Comparison of ENCODE assay signal across 35 cellular contexts in genomic region chr1:102724741-102725140, GRCh38.
DNase-seq lines count a peak whose midpoint lies in the region; ATAC-seq, FAIRE-seq and TF ChIP-seq lines count a peak whose summit lies in the region.
"Had no signal": no experiment of that assay in that cellular context is flagged by ENCODE, and none has a peak within 500 bp of the region (broad histone marks: within the 10 kb centered on the region; RNA-seq: fewer than 3 reads in every experiment).

No MANE protein-coding gene starts in this region.

- DNase-seq in D721Med (ENCODE audit: insufficient read length, low spot score), result no peak
- DNase-seq in LNCaP clone FGC (ENCODE audit: low read depth), result peak; percentile 81
- no peak for DNase-seq in GM23338 (ENCODE audit: low spot score)
- no peak for DNase-seq in NCI-H1694 treated with DMSO at 0.1 percent for 48 hours (lab: John Stamatoyannopoulos, UW)
- DNase-seq in RPMI8226, result no peak
- DNase-seq: 8988T; ACHN; AML-193; BE2C; C1 segment of cervical spinal cord; Caco-2; Calu3; CD4-positive, alpha-beta memory T cell; CD4-positive, alpha-beta T cell; CD4-positive, CD25-positive, alpha-beta regulatory T cell; CD8-positive, alpha-beta memory T cell; CD8-positive, alpha-beta T cell; COR-L47; DMS 273 treated with DMSO at 0.1 percent for 48 hours; DMS153; DMS53; DMS79; DMS79 treated with DMSO at 0.1 percent for 48 hours; DND-41; EL had no signal

- ATAC-seq in GM23338, result no peak
- no peak for ATAC-seq in GM19463 (IDR thresholded peaks at IDR 0.05; ENCODE audit: unreplicated experiment)
- ATAC-seq: A549; CD8-positive, alpha-beta T cell had no signal

- peak; percentile 32 for FAIRE-seq in D721Med (lab: Jason Lieb, UNC)
- FAIRE-seq in G401.6 (lab: Jason Lieb, UNC), result peak; percentile 21
- FAIRE-seq: A204.1, A549 had no signal

- no peaks in the 10 kb centered on the region for H3K36me3 Mint-ChIP-seq in GM23338 (ENCODE audit: low read depth)
- H3K36me3 Mint-ChIP-seq: CD14-positive monocyte; CD4-positive, alpha-beta memory T cell; CD4-positive, CD25-positive, alpha-beta regulatory T cell; CD8-positive, alpha-beta memory T cell; CD8-positive, alpha-beta T cell had no signal

- no peaks in the 10 kb centered on the region for H3K27me3 Mint-ChIP-seq in GM23338 (ENCODE audit: insufficient read depth, low read depth, poor library complexity)
- H3K27me3 Mint-ChIP-seq: B cell; CD4-positive, alpha-beta memory T cell; CD4-positive, alpha-beta T cell; CD4-positive, CD25-positive, alpha-beta regulatory T cell; CD8-positive, alpha-beta memory T cell had no signal

- no peaks in the 10 kb centered on the region for H3K36me3 ChIP-seq in GM23338 (ENCODE audit: insufficient read depth)
- H3K36me3 ChIP-seq: BE2C; BLaER1; BLaER1 treated with 17β-estradiol and CSF1 and Interleukin-3, amounts not matched to agents 10 nM and 100 nM had no signal

- no peaks in the 10 kb centered on the region for H3F3A ChIP-seq in GM23338 (replicated peaks; ENCODE audit: low read depth)

- no peak overlapping the region for H3K27ac Mint-ChIP-seq in GM23338
- H3K27ac Mint-ChIP-seq: B cell; CD14-positive monocyte; CD4-positive, alpha-beta memory T cell; CD4-positive, alpha-beta T cell; CD4-positive, CD25-positive, alpha-beta regulatory T cell; CD8-positive, alpha-beta memory T cell; CD8-positive, alpha-beta T cell had no signal

- no peaks in the 10 kb centered on the region for H3K79me2 ChIP-seq in GM23338 (replicated peaks; ENCODE audit: insufficient read depth)

- no peak for TF ChIP-seq CTCF in 22Rv1 (IDR thresholded peaks at IDR 0.05)
- no peak for TF ChIP-seq CTCF in D721Med (IDR thresholded peaks at IDR 0.05; ENCODE audit: insufficient read depth, missing control alignments)
- no peak for TF ChIP-seq CTCF in LNCaP clone FGC (IDR thresholded peaks at IDR 0.05; ENCODE audit: control insufficient read depth, extremely low read depth, insufficient read depth)
- TF ChIP-seq CTCF in GM23338 (conservative IDR thresholded peaks at IDR 0.05; ENCODE audit: low read depth in 2 of 2), result no peak

- H3K4me3 Mint-ChIP-seq in GM23338, result no peak overlapping the region
- H3K4me3 Mint-ChIP-seq: B cell; CD14-positive monocyte; CD4-positive, alpha-beta memory T cell; CD4-positive, alpha-beta T cell; CD4-positive, CD25-positive, alpha-beta regulatory T cell; CD8-positive, alpha-beta memory T cell; CD8-positive, alpha-beta T cell had no signal

- H3K9me2 ChIP-seq in GM23338 (ENCODE audit: insufficient read depth), result no peaks in the 10 kb centered on the region

- H3K4me3 ChIP-seq in LNCaP clone FGC (ENCODE audit: low read depth, low read length) (no peak overlapping the region), GM23338 (no peak overlapping the region)
- H3K4me3 ChIP-seq: A549; BLaER1; BLaER1 treated with 17β-estradiol and CSF1 and Interleukin-3, amounts not matched to agents 10 nM and 100 nM had no signal

- no peaks in the 10 kb centered on the region for H3K9me3 Mint-ChIP-seq in GM23338
- H3K9me3 Mint-ChIP-seq: CD4-positive, alpha-beta T cell; CD8-positive, alpha-beta T cell had no signal

- no peaks in the 10 kb centered on the region for H3K27me3 ChIP-seq in GM23338 (ENCODE audit: insufficient read depth)
- H3K27me3 ChIP-seq: BE2C, BLaER1 had no signal

- no peak overlapping the region for H2AFZ ChIP-seq in GM23338

- H3K27ac ChIP-seq in 22Rv1, result 0 out of 2 replicates have a peak overlapping the region, but pooled peaks have one; percentile 0
- no peak overlapping the region for H3K27ac ChIP-seq in GM23338 (ENCODE audit: low read depth)
- H3K27ac ChIP-seq: A549; BLaER1; BLaER1 treated with 17β-estradiol and CSF1 and Interleukin-3, amounts not matched to agents 10 nM and 100 nM; C4-2B had no signal

- no peaks in the 10 kb centered on the region for H3K4me1 ChIP-seq in GM23338 (ENCODE audit: insufficient read depth)
- H3K4me1 ChIP-seq: A549; BE2C; BLaER1; BLaER1 treated with 17β-estradiol and CSF1 and Interleukin-3, amounts not matched to agents 10 nM and 100 nM; Caco-2 had no signal

- H3K4me1 Mint-ChIP-seq in GM23338, result no peaks in the 10 kb centered on the region
- H3K4me1 Mint-ChIP-seq: B cell; CD14-positive monocyte; CD4-positive, alpha-beta memory T cell; CD4-positive, CD25-positive, alpha-beta regulatory T cell; CD8-positive, alpha-beta memory T cell had no signal

- H3K4me2 ChIP-seq in GM23338, result no peak overlapping the region
- H3K4me2 ChIP-seq: A549; BLaER1; BLaER1 treated with 17β-estradiol and CSF1 and Interleukin-3, amounts not matched to agents 10 nM and 100 nM had no signal

- H4K20me1 ChIP-seq in GM23338 (replicated peaks; ENCODE audit: insufficient read depth), result no peaks in the 10 kb centered on the region
- H4K20me1 ChIP-seq: BLaER1; BLaER1 treated with 17β-estradiol and CSF1 and Interleukin-3, amounts not matched to agents 10 nM and 100 nM had no signal

TF ChIP-seq in GM23338, 12 proteins besides CTCF, POLR2A, EP300 and RAD21 (continues in another document):
- TF ChIP-seq EZH2phosphoT487 (IDR thresholded peaks at IDR 0.05; ENCODE audit: unreplicated experiment), result no peak
- no peak for TF ChIP-seq ETS1 (IDR thresholded peaks at IDR 0.05)
- no peak for TF ChIP-seq CREB1 (CRISPR knock-in tag; IDR thresholded peaks at IDR 0.05; ENCODE audit: low read depth)
- TF ChIP-seq JUNB (IDR thresholded peaks at IDR 0.05; ENCODE audit: unreplicated experiment), result no peak
- TF ChIP-seq EZH2 (IDR thresholded peaks at IDR 0.05; ENCODE audit: low read depth, unreplicated experiment), result no peak
- TF ChIP-seq POLR2AphosphoS5 (IDR thresholded peaks at IDR 0.05; ENCODE audit: low read depth), result no peak
- TF ChIP-seq, protein P1, sequence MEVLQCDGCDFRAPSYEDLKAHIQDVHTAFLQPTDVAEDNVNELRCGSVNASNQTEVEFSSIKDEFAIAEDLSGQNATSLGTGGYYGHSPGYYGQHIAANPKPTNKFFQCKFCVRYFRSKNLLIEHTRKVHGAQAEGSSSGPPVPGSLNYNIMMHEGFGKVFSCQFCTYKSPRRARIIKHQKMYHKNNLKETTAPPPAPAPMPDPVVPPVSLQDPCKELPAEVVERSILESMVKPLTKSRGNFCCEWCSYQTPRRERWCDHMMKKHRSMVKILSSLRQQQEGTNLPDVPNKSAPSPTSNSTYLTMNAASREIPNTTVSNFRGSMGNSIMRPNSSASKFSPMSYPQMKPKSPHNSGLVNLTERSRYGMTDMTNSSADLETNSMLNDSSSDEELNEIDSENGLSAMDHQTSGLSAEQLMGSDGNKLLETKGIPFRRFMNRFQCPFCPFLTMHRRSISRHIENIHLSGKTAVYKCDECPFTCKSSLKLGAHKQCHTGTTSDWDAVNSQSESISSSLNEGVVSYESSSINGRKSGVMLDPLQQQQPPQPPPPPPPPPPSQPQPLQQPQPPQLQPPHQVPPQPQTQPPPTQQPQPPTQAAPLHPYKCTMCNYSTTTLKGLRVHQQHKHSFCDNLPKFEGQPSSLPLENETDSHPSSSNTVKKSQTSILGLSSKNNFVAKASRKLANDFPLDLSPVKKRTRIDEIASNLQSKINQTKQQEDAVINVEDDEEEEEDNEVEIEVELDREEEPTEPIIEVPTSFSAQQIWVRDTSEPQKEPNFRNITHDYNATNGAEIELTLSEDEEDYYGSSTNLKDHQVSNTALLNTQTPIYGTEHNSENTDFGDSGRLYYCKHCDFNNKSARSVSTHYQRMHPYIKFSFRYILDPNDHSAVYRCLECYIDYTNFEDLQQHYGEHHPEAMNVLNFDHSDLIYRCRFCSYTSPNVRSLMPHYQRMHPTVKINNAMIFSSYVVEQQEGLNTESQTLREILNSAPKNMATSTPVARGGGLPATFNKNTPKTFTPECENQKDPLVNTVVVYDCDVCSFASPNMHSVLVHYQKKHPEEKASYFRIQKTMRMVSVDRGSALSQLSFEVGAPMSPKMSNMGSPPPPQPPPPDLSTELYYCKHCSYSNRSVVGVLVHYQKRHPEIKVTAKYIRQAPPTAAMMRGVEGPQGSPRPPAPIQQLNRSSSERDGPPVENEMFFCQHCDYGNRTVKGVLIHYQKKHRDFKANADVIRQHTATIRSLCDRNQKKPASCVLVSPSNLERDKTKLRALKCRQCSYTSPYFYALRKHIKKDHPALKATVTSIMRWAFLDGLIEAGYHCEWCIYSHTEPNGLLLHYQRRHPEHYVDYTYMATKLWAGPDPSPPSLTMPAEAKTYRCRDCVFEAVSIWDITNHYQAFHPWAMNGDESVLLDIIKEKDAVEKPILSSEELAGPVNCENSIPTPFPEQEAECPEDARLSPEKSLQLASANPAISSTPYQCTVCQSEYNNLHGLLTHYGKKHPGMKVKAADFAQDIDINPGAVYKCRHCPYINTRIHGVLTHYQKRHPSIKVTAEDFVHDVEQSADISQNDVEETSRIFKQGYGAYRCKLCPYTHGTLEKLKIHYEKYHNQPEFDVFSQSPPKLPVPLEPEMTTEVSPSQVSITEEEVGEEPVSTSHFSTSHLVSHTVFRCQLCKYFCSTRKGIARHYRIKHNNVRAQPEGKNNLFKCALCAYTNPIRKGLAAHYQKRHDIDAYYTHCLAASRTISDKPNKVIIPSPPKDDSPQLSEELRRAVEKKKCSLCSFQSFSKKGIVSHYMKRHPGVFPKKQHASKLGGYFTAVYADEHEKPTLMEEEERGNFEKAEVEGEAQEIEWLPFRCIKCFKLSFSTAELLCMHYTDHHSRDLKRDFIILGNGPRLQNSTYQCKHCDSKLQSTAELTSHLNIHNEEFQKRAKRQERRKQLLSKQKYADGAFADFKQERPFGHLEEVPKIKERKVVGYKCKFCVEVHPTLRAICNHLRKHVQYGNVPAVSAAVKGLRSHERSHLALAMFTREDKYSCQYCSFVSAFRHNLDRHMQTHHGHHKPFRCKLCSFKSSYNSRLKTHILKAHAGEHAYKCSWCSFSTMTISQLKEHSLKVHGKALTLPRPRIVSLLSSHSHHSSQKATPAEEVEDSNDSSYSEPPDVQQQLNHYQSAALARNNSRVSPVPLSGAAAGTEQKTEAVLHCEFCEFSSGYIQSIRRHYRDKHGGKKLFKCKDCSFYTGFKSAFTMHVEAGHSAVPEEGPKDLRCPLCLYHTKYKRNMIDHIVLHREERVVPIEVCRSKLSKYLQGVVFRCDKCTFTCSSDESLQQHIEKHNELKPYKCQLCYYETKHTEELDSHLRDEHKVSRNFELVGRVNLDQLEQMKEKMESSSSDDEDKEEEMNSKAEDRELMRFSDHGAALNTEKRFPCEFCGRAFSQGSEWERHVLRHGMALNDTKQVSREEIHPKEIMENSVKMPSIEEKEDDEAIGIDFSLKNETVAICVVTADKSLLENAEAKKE (CRISPR knock-in tag; IDR thresholded peaks at IDR 0.05), result no peak
- no peak for TF ChIP-seq STAT1 (IDR thresholded peaks at IDR 0.05; ENCODE audit: unreplicated experiment)
- TF ChIP-seq ZNF114 (CRISPR knock-in tag; IDR thresholded peaks at IDR 0.05), result no peak
